Comparison of ENCODE assay signal across 16 cellular contexts in the genomic region with DNA sequence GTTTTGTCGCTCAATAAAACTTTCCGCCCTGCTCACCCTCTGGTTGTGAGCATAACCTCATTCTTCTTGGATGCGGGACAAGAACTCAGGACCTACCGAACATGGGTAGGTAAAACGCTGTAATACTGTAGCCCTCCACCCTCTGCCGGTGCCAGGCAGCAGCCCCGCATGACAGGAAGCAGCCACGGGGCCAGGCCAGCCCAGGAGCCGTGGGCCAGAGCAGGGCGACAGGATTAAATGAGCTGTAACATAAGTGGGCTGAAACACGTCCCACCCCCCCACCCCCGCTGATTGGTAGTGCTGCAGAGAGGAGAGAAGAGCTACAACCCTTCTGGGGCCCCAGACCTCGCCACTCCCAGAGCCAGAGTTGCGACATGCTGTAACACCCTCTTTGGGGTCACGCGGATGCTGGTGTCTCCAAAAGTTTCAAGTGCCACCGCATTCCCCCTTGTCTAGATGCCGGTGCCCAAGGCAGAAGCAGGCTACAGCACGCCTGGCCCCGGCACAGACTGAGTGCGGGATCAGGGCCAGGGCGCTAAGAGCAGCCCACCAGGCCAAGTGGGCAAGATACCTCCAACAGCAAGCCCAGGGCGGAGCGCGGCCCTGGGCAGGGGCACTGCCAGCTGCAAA.
"Had no signal": no experiment of that assay in that cellular context is flagged by ENCODE, and none has a peak within 500 bp of the region (broad histone marks: within the 10 kb centered on the region; RNA-seq: fewer than 3 reads in every experiment).

No MANE protein-coding gene starts in this region.

- H3K27me3 ChIP-seq: cardiac muscle cell, gastrocnemius medialis, heart right ventricle, neutrophil, upper lobe of left lung had no signal

- H3K36me3 Mint-ChIP-seq: naive B cell had no signal

- H3K36me3 ChIP-seq: cardiac muscle cell, gastrocnemius medialis, heart right ventricle, neutrophil, upper lobe of left lung had no signal

- ATAC-seq: activated naive CD8-positive, alpha-beta T cell treated with anti-CD3 and anti-CD28 coated beads, Interleukin-2, amount 50 U/mL, for 24 hours; activated T-cell treated with anti-CD3 and anti-CD28 coated beads, Interleukin-2, amount 50 U/mL, for 72 hours; gastrocnemius medialis; sciatic nerve had no signal

- H3K4me3 Mint-ChIP-seq: activated naive CD8-positive, alpha-beta T cell treated with anti-CD3 and anti-CD28 coated beads, Interleukin-2, amount 50 U/mL, for 24 hours; activated T-cell treated with anti-CD3 and anti-CD28 coated beads, Interleukin-2, amount 50 U/mL, for 72 hours; T-helper 1 cell treated with Interleukin-12 subunit alpha and Interleukin-12 subunit beta and Interleukin-4 antibody, amounts not matched to agents 30 μg/mL and 1 μg/mL, for 36 hours had no signal

- H3K27ac ChIP-seq: cardiac muscle cell, gastrocnemius medialis, heart right ventricle, neutrophil, upper lobe of left lung had no signal

- H3K27me3 Mint-ChIP-seq: activated naive CD8-positive, alpha-beta T cell treated with anti-CD3 and anti-CD28 coated beads, Interleukin-2, amount 50 U/mL, for 24 hours; naive B cell had no signal

- H3K9me3 Mint-ChIP-seq: activated naive CD8-positive, alpha-beta T cell treated with anti-CD3 and anti-CD28 coated beads, Interleukin-2, amount 50 U/mL, for 24 hours; activated T-cell treated with anti-CD3 and anti-CD28 coated beads, Interleukin-2, amount 50 U/mL, for 72 hours; T-helper 1 cell treated with Interleukin-12 subunit alpha and Interleukin-12 subunit beta and Interleukin-4 antibody, amounts not matched to agents 30 μg/mL and 1 μg/mL, for 36 hours had no signal

- H3K9me3 ChIP-seq: gastrocnemius medialis, neutrophil, upper lobe of left lung had no signal

- H3K27ac Mint-ChIP-seq: activated naive CD8-positive, alpha-beta T cell treated with anti-CD3 and anti-CD28 coated beads, Interleukin-2, amount 50 U/mL, for 24 hours; activated T-cell treated with anti-CD3 and anti-CD28 coated beads, Interleukin-2, amount 50 U/mL, for 72 hours; T-helper 1 cell treated with Interleukin-12 subunit alpha and Interleukin-12 subunit beta and Interleukin-4 antibody, amounts not matched to agents 30 μg/mL and 1 μg/mL, for 36 hours had no signal

- FAIRE-seq: astrocyte, kidney, TTC549 had no signal

- H3K4me3 ChIP-seq: cardiac muscle cell, gastrocnemius medialis, heart right ventricle, upper lobe of left lung had no signal

- DNase-seq: activated CD4-positive, alpha-beta T cell treated with anti-CD3 and anti-CD28 coated beads, Interleukin-2, amount 50 U/mL, for 48 hours; activated CD4-positive, CD25-positive, alpha-beta regulatory T cell treated with anti-CD3 and anti-CD28 coated beads, Interleukin-2, amount 50 U/mL, for 72 hours; activated naive CD8-positive, alpha-beta T cell treated with anti-CD3 and anti-CD28 coated beads, Interleukin-2, amount 50 U/mL, for 24 hours; activated T-cell treated with anti-CD3 and anti-CD28 coated beads, Interleukin-2, amount 50 U/mL, for 72 hours; gastrocnemius medialis; heart right ventricle; kidney; naive B cell; stimulated activated naive CD4-positive, alpha-beta T cell had no signal
